Comparison of ENCODE assay signal across 16 cellular contexts in the genomic region with DNA sequence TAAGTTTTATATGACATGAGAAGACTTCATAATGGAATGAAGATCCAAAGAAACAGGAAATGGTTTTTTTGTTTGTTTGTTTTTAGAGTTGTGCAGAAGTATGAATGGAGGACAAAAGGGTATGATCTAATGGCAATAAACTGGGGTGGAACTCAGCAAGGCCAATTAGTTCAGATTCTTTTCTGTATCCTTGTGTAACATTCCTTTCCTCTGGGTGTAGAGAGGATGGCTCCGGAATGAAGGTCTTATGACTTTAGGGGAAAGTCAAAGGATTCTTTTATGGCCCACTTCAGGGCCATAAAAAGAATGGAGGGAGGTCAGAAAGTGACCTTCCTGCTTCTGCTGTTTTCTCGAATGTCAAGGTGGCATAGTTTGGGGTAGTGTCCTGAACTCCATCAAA.
DNase-seq lines count a peak whose midpoint lies in the region; ATAC-seq and TF ChIP-seq lines count a peak whose summit lies in the region.
"Had no signal": no experiment of that assay in that cellular context is flagged by ENCODE, and none has a peak within 500 bp of the region (broad histone marks: within the 10 kb centered on the region; RNA-seq: fewer than 3 reads in every experiment).

No MANE protein-coding gene starts in this region.

- POLR2A ChIA-PET in BJ (lab: Charles Lee): interaction anchor here (0.6 kb wide), 1 partner anchor 300 kb away, joined by 3 read pairs; no protein-coding TSS in a partner anchor

- H3K9me3 Mint-ChIP-seq in nephron progenitor cell: peaks cover 46% of the 10 kb centered on the region

- no peaks in the 10 kb centered on the region for H3K27me3 ChIP-seq in BJ (ENCODE audit: control insufficient read depth, insufficient read depth, low read length)
- H3K27me3 ChIP-seq: MG63 had no signal

- no peaks in the 10 kb centered on the region for H3K27me3 Mint-ChIP-seq in nephron progenitor cell (ENCODE audit: low read depth, poor library complexity)

- CTCF ChIA-PET in BJ (lab: Yijun Ruan, JAX): interaction anchor here (1.2 kb wide), 1 partner anchor 51 kb away, joined by 4 read pairs; no protein-coding TSS in a partner anchor

- DNase-seq in BJ (ENCODE audit: low read depth) (peak; percentile 44), GM04504 (ENCODE audit: low read depth) (peak; percentile 18), fibroblast of gingiva (ENCODE audit: low read depth) (peak; percentile 1), nephron progenitor cell (no peak), putamen (ENCODE audit: low spot score) (no peak), Kasumi-1 (lab: John Stamatoyannopoulos, UW) (no peak), UCSD-AML1 (lab: John Stamatoyannopoulos, UW; ENCODE audit: unreplicated experiment) (no peak)
- DNase-seq: C1 segment of cervical spinal cord, MG63, NCI-H1092 treated with DMSO at 0.1 percent for 48 hours, NCI-H1694, NCI-H446, SK-N-SH had no signal

- ATAC-seq in GM21360 (IDR thresholded peaks at IDR 0.05; ENCODE audit: unreplicated experiment): no peak
- ATAC-seq: Panc1, Right ventricle myocardium inferior had no signal

- H3K36me3 Mint-ChIP-seq in nephron progenitor cell (ENCODE audit: low read depth): peaks cover 41% of the 10 kb centered on the region

- H3K4me3 Mint-ChIP-seq in nephron progenitor cell: no peak overlapping the region

- H3K27ac Mint-ChIP-seq in nephron progenitor cell: peak overlapping the region; percentile 11

- H3K4me3 ChIP-seq in BJ (ENCODE audit: low read depth, low read length): no peak overlapping the region
- H3K4me3 ChIP-seq: MG63 had no signal

- peaks cover 23% of the 10 kb centered on the region for H3K4me1 Mint-ChIP-seq in nephron progenitor cell

- TF ChIP-seq CTCF in BJ (IDR thresholded peaks at IDR 0.05; ENCODE audit: insufficient read depth, low read depth, low read length): no peak
- no peak for TF ChIP-seq CTCF in nephron progenitor cell (IDR thresholded peaks at IDR 0.05)

- no peaks in the 10 kb centered on the region for H3K36me3 ChIP-seq in BJ (ENCODE audit: control insufficient read depth, insufficient read depth, low read length)
- H3K36me3 ChIP-seq: MG63 had no signal

Comparison
In these comparisons a context has a peak if more than half of its experiments do, and no peak if none do; other contexts are left out.
1. DNase-seq: peak in BJ (single experiment), GM04504 (single experiment) and fibroblast of gingiva (single experiment); none in nephron progenitor cell (single experiment), putamen (single experiment), Kasumi-1 (0 of 2) and UCSD-AML1 (single experiment).